ENCODE assay signal across 31 cellular contexts in genomic region chr22:49377306-49377705, GRCh38.
DNase-seq lines count a peak whose midpoint lies in the region; ATAC-seq, FAIRE-seq and TF ChIP-seq lines count a peak whose summit lies in the region.
"Had no signal": no experiment of that assay in that cellular context is flagged by ENCODE, and none has a peak within 500 bp of the region (broad histone marks: within the 10 kb centered on the region; RNA-seq: fewer than 3 reads in every experiment).

No MANE protein-coding gene starts in this region.

- FAIRE-seq in kidney (lab: Jason Lieb, UNC): no peak
- FAIRE-seq: A549, D721Med, GM12878, H1 had no signal

- H3K4me1 ChIP-seq in kidney (ENCODE audit: control insufficient read depth in 1 of 2, insufficient read depth in 1 of 2, low read depth in 1 of 2, low read length in 2 of 2): no peaks in the 10 kb centered on the region
- H3K4me1 ChIP-seq: SJSA1 had no signal

- no peak overlapping the region for H3K9ac ChIP-seq in kidney (ENCODE audit: low read length in 2 of 2)
- H3K9ac ChIP-seq: BLaER1 treated with 17β-estradiol and CSF1 and Interleukin-3, amounts not matched to agents 10 nM and 100 nM had no signal

- peaks cover 6% of the 10 kb centered on the region for H3K27me3 Mint-ChIP-seq in chondrocyte (ENCODE audit: low read depth)

- H3K4me3 Mint-ChIP-seq in chondrocyte (ENCODE audit: unreplicated experiment): no peak overlapping the region
- H3K4me3 Mint-ChIP-seq: CD4-positive, alpha-beta T cell had no signal

- no peak overlapping the region for H3K27ac ChIP-seq in kidney (ENCODE audit: low read depth in 2 of 2, low read length in 2 of 2)
- H3K27ac ChIP-seq: A549; BLaER1 treated with 17β-estradiol and CSF1 and Interleukin-3, amounts not matched to agents 10 nM and 100 nM; SJSA1 had no signal

- no peaks in the 10 kb centered on the region for H3K9me3 ChIP-seq in kidney (ENCODE audit: control insufficient read depth in 1 of 2, low read length in 2 of 2)
- H3K9me3 ChIP-seq: A549 had no signal

- H3K4me1 Mint-ChIP-seq in chondrocyte (ENCODE audit: low read depth): peaks cover 7% of the 10 kb centered on the region

- TF ChIP-seq CTCF in chondrocyte (IDR thresholded peaks at IDR 0.05) (no peak), kidney (IDR thresholded peaks at IDR 0.05; ENCODE audit: borderline replicate concordance, extremely low read depth, insufficient read depth) (no peak)

- peaks cover 2% of the 10 kb centered on the region for H3K36me3 Mint-ChIP-seq in chondrocyte (ENCODE audit: low read depth)

- DNase-seq in chondrocyte (ENCODE audit: low spot score) (peak; percentile 52), kidney (peak; percentile 22), posterior vena cava (ENCODE audit: low spot score) (peak; percentile 49), ureter (ENCODE audit: low spot score) (peak; percentile 13), DMS 273 treated with DMSO at 0.1 percent for 48 hours (lab: John Stamatoyannopoulos, UW) (no peak)
- DNase-seq: AML-193; CD4-positive, alpha-beta T cell; DMS79; EL; GDM1; HCEC 1CT; KBM-7; MV-4-11; NCI-H1105; NCI-H1436 treated with DMSO at 0.1 percent for 48 hours; NCI-H187 treated with DMSO at 0.1 percent for 48 hours; NCI-H2171 treated with DMSO at 0.1 percent for 48 hours; NCI-H345; NCI-H524; NCI-H82; NK-92 treated with Interleukin-12 subunit alpha and Interleukin-12 subunit beta, amount 100 ng/mL, for 24 hours; PC-3 had no signal

- no peak overlapping the region for H3K4me3 ChIP-seq in kidney (ENCODE audit: low read length in 2 of 2)
- H3K4me3 ChIP-seq: A549; BLaER1 treated with 17β-estradiol and CSF1 and Interleukin-3, amounts not matched to agents 10 nM and 100 nM; GM12878; SJSA1 had no signal

- no peaks in the 10 kb centered on the region for H3K36me3 ChIP-seq in kidney (ENCODE audit: control insufficient read depth in 1 of 2, insufficient read depth in 2 of 2, low read length in 2 of 2)
- H3K36me3 ChIP-seq: BLaER1 treated with 17β-estradiol and CSF1 and Interleukin-3, amounts not matched to agents 10 nM and 100 nM; SJSA1 had no signal

- ATAC-seq in GM19351 (IDR thresholded peaks at IDR 0.05; ENCODE audit: unreplicated experiment) (no peak), GM19467 (IDR thresholded peaks at IDR 0.05; ENCODE audit: unreplicated experiment) (no peak)
- ATAC-seq: A549, GM12878, PC-3, Right ventricle myocardium inferior had no signal

- peaks cover 4% of the 10 kb centered on the region for H3K9me3 Mint-ChIP-seq in chondrocyte (ENCODE audit: low read depth)
- H3K9me3 Mint-ChIP-seq: CD4-positive, alpha-beta T cell had no signal

- H3K27ac Mint-ChIP-seq in chondrocyte (ENCODE audit: unreplicated experiment): no peak overlapping the region
- H3K27ac Mint-ChIP-seq: CD4-positive, alpha-beta T cell had no signal

- intact Hi-C loops in kidney (cut with DNase I): no loop called here
- intact Hi-C loops in posterior vena cava (cut with DNase I): no loop called here
